ENCODE assay signal across 1 cellular context in genomic region chr1:2525896-2526823, GRCh38.
TF ChIP-seq lines count a peak whose summit lies in the region.

TSS of gene PANK4 (minus strand) at chr1:2526596. CDS start at chr1:2526587, 9 bp downstream.

TF ChIP-seq in HEK293, 187 proteins besides CTCF, POLR2A, EP300 and RAD21 (continued from another document and continues in another):
- no peak for TF ChIP-seq ZNF26 (tag by site-specific recombination; IDR thresholded peaks at IDR 0.05)
- peak; percentile 48 for TF ChIP-seq SP3 (tag by site-specific recombination; IDR thresholded peaks at IDR 0.05)
- no peak for TF ChIP-seq ZNF555 (tag by site-specific recombination; conservative IDR thresholded peaks at IDR 0.05)
- no peak for TF ChIP-seq ZNF660 (tag by site-specific recombination; IDR thresholded peaks at IDR 0.05)
- no peak for TF ChIP-seq ZNF449 (tag by site-specific recombination; IDR thresholded peaks at IDR 0.05)
- no peak for TF ChIP-seq ZNF350 (tag by site-specific recombination; IDR thresholded peaks at IDR 0.05)
- TF ChIP-seq ZNF362 (tag by site-specific recombination; IDR thresholded peaks at IDR 0.05): no peak
- no peak for TF ChIP-seq ZFP3 (tag by site-specific recombination; IDR thresholded peaks at IDR 0.05; ENCODE audit: low read depth)
- TF ChIP-seq ZBTB44 (tag by site-specific recombination; IDR thresholded peaks at IDR 0.05): 0 out of 2 replicates have a peak, but pooled peaks have one; percentile 14
- no peak for TF ChIP-seq HOXD13 (CRISPR knock-in tag; IDR thresholded peaks at IDR 0.05; ENCODE audit: borderline replicate concordance)
- TF ChIP-seq RBAK (tag by site-specific recombination; IDR thresholded peaks at IDR 0.05): no peak
- TF ChIP-seq ZNF174 (tag by site-specific recombination; IDR thresholded peaks at IDR 0.05): no peak
- TF ChIP-seq ZNF2 (tag by site-specific recombination; IDR thresholded peaks at IDR 0.05): no peak
- no peak; the same call in 1 of the 2 replicates for TF ChIP-seq ZEB2 (tag by site-specific recombination; IDR thresholded peaks at IDR 0.05)
- peak; percentile 40; the same call in 1 of the 2 replicates for TF ChIP-seq GLIS1 (tag by site-specific recombination; IDR thresholded peaks at IDR 0.05)
- no peak for TF ChIP-seq ZNF521 (tag by site-specific recombination; IDR thresholded peaks at IDR 0.05)
- no peak; the same call in 1 of the 2 replicates for TF ChIP-seq ZNF561 (tag by site-specific recombination; IDR thresholded peaks at IDR 0.05; ENCODE audit: borderline replicate concordance)
- TF ChIP-seq ZNF600 (tag by site-specific recombination; IDR thresholded peaks at IDR 0.05): 0 out of 2 replicates have a peak, but pooled peaks have one; percentile 3
- TF ChIP-seq ZNF670 (tag by site-specific recombination; IDR thresholded peaks at IDR 0.05; ENCODE audit: low read depth): no peak
- no peak for TF ChIP-seq ZNF585B (tag by site-specific recombination; IDR thresholded peaks at IDR 0.05)
- peak; percentile 61; the same call in 1 of the 2 replicates for TF ChIP-seq ZBTB20 (tag by site-specific recombination; IDR thresholded peaks at IDR 0.05)
- TF ChIP-seq YY1 (tag by site-specific recombination; IDR thresholded peaks at IDR 0.05): peak; percentile 13; the same call in 1 of the 2 replicates
- no peak for TF ChIP-seq ZSCAN16 (tag by site-specific recombination; IDR thresholded peaks at IDR 0.05)
- TF ChIP-seq ZBTB17 (tag by site-specific recombination; IDR thresholded peaks at IDR 0.05): no peak; the same call in 1 of the 2 replicates
- TF ChIP-seq MEIS1 (CRISPR knock-in tag; IDR thresholded peaks at IDR 0.05; ENCODE audit: borderline replicate concordance): no peak
- no peak for TF ChIP-seq ZNF394 (tag by site-specific recombination; IDR thresholded peaks at IDR 0.05; ENCODE audit: borderline replicate concordance)
- no peak for TF ChIP-seq PRDM6 (tag by site-specific recombination; IDR thresholded peaks at IDR 0.05)
- TF ChIP-seq ZNF239 (tag by site-specific recombination; IDR thresholded peaks at IDR 0.05): no peak
- no peak for TF ChIP-seq INSM2 (tag by site-specific recombination; IDR thresholded peaks at IDR 0.05)
- no peak for TF ChIP-seq ZNF114 (tag by site-specific recombination; IDR thresholded peaks at IDR 0.05)
- TF ChIP-seq ZNF501 (tag by site-specific recombination; IDR thresholded peaks at IDR 0.05): 0 out of 2 replicates have a peak, but pooled peaks have one; percentile 61
- TF ChIP-seq PATZ1 (tag by site-specific recombination; IDR thresholded peaks at IDR 0.05): peak; percentile 67
- TF ChIP-seq ZNF530 (tag by site-specific recombination; IDR thresholded peaks at IDR 0.05; ENCODE audit: low read depth): no peak
- TF ChIP-seq ZSCAN5A (tag by site-specific recombination; IDR thresholded peaks at IDR 0.05): no peak
- TF ChIP-seq TSHZ1 (tag by site-specific recombination; IDR thresholded peaks at IDR 0.05; ENCODE audit: borderline replicate concordance): no peak
- TF ChIP-seq ZNF248 (tag by site-specific recombination; IDR thresholded peaks at IDR 0.05): no peak
- TF ChIP-seq ZNF692 (tag by site-specific recombination; IDR thresholded peaks at IDR 0.05): peak; percentile 59; the same call in 1 of the 2 replicates
- no peak for TF ChIP-seq KLF7 (tag by site-specific recombination; IDR thresholded peaks at IDR 0.05; ENCODE audit: borderline replicate concordance)
- no peak for TF ChIP-seq ZNF777 (tag by site-specific recombination; IDR thresholded peaks at IDR 0.05; ENCODE audit: borderline replicate concordance)
- TF ChIP-seq ZNF843 (tag by site-specific recombination; IDR thresholded peaks at IDR 0.05): no peak
- peak; percentile 49; the same call in 1 of the 2 replicates for TF ChIP-seq ZFHX2 (tag by site-specific recombination; conservative IDR thresholded peaks at IDR 0.05)
